Comparison of ENCODE assay signal across 1 cellular context in genomic region chr6:168320661-168321060, GRCh38.
TF ChIP-seq lines count a peak whose summit lies in the region.

No MANE protein-coding gene starts in this region.

TF ChIP-seq in GM23338, 12 proteins besides CTCF, POLR2A, EP300 and RAD21 (continued from another document):
- TF ChIP-seq, protein P1, sequence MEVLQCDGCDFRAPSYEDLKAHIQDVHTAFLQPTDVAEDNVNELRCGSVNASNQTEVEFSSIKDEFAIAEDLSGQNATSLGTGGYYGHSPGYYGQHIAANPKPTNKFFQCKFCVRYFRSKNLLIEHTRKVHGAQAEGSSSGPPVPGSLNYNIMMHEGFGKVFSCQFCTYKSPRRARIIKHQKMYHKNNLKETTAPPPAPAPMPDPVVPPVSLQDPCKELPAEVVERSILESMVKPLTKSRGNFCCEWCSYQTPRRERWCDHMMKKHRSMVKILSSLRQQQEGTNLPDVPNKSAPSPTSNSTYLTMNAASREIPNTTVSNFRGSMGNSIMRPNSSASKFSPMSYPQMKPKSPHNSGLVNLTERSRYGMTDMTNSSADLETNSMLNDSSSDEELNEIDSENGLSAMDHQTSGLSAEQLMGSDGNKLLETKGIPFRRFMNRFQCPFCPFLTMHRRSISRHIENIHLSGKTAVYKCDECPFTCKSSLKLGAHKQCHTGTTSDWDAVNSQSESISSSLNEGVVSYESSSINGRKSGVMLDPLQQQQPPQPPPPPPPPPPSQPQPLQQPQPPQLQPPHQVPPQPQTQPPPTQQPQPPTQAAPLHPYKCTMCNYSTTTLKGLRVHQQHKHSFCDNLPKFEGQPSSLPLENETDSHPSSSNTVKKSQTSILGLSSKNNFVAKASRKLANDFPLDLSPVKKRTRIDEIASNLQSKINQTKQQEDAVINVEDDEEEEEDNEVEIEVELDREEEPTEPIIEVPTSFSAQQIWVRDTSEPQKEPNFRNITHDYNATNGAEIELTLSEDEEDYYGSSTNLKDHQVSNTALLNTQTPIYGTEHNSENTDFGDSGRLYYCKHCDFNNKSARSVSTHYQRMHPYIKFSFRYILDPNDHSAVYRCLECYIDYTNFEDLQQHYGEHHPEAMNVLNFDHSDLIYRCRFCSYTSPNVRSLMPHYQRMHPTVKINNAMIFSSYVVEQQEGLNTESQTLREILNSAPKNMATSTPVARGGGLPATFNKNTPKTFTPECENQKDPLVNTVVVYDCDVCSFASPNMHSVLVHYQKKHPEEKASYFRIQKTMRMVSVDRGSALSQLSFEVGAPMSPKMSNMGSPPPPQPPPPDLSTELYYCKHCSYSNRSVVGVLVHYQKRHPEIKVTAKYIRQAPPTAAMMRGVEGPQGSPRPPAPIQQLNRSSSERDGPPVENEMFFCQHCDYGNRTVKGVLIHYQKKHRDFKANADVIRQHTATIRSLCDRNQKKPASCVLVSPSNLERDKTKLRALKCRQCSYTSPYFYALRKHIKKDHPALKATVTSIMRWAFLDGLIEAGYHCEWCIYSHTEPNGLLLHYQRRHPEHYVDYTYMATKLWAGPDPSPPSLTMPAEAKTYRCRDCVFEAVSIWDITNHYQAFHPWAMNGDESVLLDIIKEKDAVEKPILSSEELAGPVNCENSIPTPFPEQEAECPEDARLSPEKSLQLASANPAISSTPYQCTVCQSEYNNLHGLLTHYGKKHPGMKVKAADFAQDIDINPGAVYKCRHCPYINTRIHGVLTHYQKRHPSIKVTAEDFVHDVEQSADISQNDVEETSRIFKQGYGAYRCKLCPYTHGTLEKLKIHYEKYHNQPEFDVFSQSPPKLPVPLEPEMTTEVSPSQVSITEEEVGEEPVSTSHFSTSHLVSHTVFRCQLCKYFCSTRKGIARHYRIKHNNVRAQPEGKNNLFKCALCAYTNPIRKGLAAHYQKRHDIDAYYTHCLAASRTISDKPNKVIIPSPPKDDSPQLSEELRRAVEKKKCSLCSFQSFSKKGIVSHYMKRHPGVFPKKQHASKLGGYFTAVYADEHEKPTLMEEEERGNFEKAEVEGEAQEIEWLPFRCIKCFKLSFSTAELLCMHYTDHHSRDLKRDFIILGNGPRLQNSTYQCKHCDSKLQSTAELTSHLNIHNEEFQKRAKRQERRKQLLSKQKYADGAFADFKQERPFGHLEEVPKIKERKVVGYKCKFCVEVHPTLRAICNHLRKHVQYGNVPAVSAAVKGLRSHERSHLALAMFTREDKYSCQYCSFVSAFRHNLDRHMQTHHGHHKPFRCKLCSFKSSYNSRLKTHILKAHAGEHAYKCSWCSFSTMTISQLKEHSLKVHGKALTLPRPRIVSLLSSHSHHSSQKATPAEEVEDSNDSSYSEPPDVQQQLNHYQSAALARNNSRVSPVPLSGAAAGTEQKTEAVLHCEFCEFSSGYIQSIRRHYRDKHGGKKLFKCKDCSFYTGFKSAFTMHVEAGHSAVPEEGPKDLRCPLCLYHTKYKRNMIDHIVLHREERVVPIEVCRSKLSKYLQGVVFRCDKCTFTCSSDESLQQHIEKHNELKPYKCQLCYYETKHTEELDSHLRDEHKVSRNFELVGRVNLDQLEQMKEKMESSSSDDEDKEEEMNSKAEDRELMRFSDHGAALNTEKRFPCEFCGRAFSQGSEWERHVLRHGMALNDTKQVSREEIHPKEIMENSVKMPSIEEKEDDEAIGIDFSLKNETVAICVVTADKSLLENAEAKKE (CRISPR knock-in tag; IDR thresholded peaks at IDR 0.05) = no peak
- no peak for TF ChIP-seq STAT1 (IDR thresholded peaks at IDR 0.05; ENCODE audit: unreplicated experiment)
- TF ChIP-seq ZNF114 (CRISPR knock-in tag; IDR thresholded peaks at IDR 0.05) = no peak
- TF ChIP-seq EZH2phosphoT487 (IDR thresholded peaks at IDR 0.05; ENCODE audit: unreplicated experiment) = no peak
- TF ChIP-seq NANOG (IDR thresholded peaks at IDR 0.05; ENCODE audit: borderline replicate concordance) = no peak
